17 cellular contexts compared by ENCODE assay signal in the genomic region with DNA sequence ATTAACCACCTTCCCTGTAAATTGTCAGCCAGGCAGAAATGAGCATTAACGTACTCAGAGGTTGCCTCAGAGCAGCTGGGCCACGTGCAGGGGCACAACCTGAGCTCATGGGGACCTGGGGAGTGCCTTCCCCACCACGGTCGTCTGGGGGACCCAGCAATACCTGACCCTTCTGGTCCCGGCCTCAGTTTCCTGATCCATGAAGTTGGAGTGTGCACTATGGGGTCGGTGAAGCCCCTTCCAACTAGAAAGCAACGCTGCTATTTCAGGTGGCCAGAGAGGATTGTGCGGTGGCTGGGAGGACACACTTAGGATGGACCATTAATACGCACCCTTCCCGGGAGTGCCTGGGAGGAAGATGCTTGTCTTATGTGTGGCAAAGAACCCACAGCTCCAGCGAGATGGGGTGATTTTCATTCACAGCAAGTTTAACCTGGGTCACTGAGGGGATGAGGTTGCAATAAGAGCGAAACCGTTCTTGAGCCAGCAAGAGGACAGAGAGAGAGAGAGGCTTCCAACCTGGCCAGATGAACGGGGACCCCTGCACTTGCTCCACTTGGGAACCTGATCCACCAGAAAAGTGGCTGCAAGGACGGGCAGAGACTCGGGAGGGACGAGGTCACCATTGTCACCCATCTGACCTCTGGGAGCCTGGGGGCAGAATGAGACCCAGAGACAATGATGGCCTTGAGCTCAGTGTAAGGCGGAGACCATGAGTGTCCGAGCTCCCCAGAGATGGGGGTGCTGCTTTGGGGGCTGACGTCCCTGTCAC. TPM values are rescaled to one million over a fixed set of nuclear protein-coding genes. Genes with fewer than 3 reads are reported as not detected.
A peak's percentile ranks its signal among the peaks of the same experiment; 100 is the strongest.
DNase-seq lines count a peak whose midpoint lies in the region; ATAC-seq and TF ChIP-seq lines count a peak whose summit lies in the region.
"Had no signal": no experiment of that assay in that cellular context is flagged by ENCODE, and none has a peak within 500 bp of the region (broad histone marks: within the 10 kb centered on the region; RNA-seq: fewer than 3 reads in every experiment).

No MANE protein-coding gene starts in this region.

- no peak for ATAC-seq in Panc1

- no peaks in the 10 kb centered on the region for H3K4me1 Mint-ChIP-seq in activated CD4-positive, alpha-beta memory T cell treated with anti-CD3 and anti-CD28 coated beads, Interleukin-2, amount 10 ng/mL, durations not matched to agents 7 days and 5 days
- no peaks in the 10 kb centered on the region for H3K4me1 Mint-ChIP-seq in activated CD4-positive, alpha-beta memory T cell treated with anti-CD3 and anti-CD28 coated beads for 36 hours (ENCODE audit: low read depth)

- H3K36me3 Mint-ChIP-seq in activated CD4-positive, alpha-beta memory T cell treated with anti-CD3 and anti-CD28 coated beads, Interleukin-2, amount 10 ng/mL, durations not matched to agents 7 days and 5 days (ENCODE audit: low read depth) = no peaks in the 10 kb centered on the region
- H3K36me3 Mint-ChIP-seq in activated CD4-positive, alpha-beta memory T cell treated with anti-CD3 and anti-CD28 coated beads for 36 hours = no peaks in the 10 kb centered on the region

- no peaks in the 10 kb centered on the region for H3K36me3 ChIP-seq in Panc1 (ENCODE audit: control insufficient read depth, insufficient read depth, low read length)

- DNase-seq in activated CD4-positive, alpha-beta memory T cell treated with anti-CD3 and anti-CD28 coated beads, Interleukin-2, amount 10 ng/mL, durations not matched to agents 7 days and 5 days = peak; percentile 6
- DNase-seq in activated CD4-positive, alpha-beta memory T cell treated with anti-CD3 and anti-CD28 coated beads for 36 hours = no peak
- DNase-seq in Panc1 (ENCODE audit: low read depth, low spot score) (no peak), islet precursor cell (peak; percentile 40), posterior vena cava (ENCODE audit: low spot score) (peak; percentile 67), NOMO-1 (lab: John Stamatoyannopoulos, UW; ENCODE audit: unreplicated experiment in 2 of 2) (no peak), cerebellar cortex (ENCODE audit: low spot score) (no peak), T-helper 9 cell (no peak)
- DNase-seq: C1 segment of cervical spinal cord; Calu3; CD4-positive, alpha-beta T cell; DMS 273 treated with DMSO at 0.1 percent for 48 hours; HCEC 1CT; HFFc6 had no signal

- TF ChIP-seq CTCF in Panc1 (IDR thresholded peaks at IDR 0.05) = no peak

- intact Hi-C loops in activated CD4-positive, alpha-beta memory T cell treated with anti-CD3 and anti-CD28 coated beads for 36 hours (cut with micrococcal nuclease) = no loop called here
- intact Hi-C loops in Panc1 (cut with micrococcal nuclease; ENCODE audit: unreplicated experiment) = no loop called here
- intact Hi-C loops in posterior vena cava (cut with DNase I) = no loop called here

- in situ Hi-C loops in Panc1 (cut with HindIII; ENCODE audit: low pct_unique_long_range_greater_than_20kb, low sequenced_read_pairs) = no loop called here

- no peaks in the 10 kb centered on the region for H3K9me3 ChIP-seq in Panc1 (ENCODE audit: control insufficient read depth, insufficient read depth, low read depth, low read length)

- no peak overlapping the region for H3K27ac Mint-ChIP-seq in activated CD4-positive, alpha-beta memory T cell treated with anti-CD3 and anti-CD28 coated beads, Interleukin-2, amount 10 ng/mL, durations not matched to agents 7 days and 5 days
- no peak overlapping the region for H3K27ac Mint-ChIP-seq in activated CD4-positive, alpha-beta memory T cell treated with anti-CD3 and anti-CD28 coated beads for 36 hours
- H3K27ac Mint-ChIP-seq: CD4-positive, alpha-beta T cell; HFFc6 had no signal

- H3K4me3 Mint-ChIP-seq in activated CD4-positive, alpha-beta memory T cell treated with anti-CD3 and anti-CD28 coated beads, Interleukin-2, amount 10 ng/mL, durations not matched to agents 7 days and 5 days = no peak overlapping the region
- H3K4me3 Mint-ChIP-seq in activated CD4-positive, alpha-beta memory T cell treated with anti-CD3 and anti-CD28 coated beads for 36 hours = no peak overlapping the region
- H3K4me3 Mint-ChIP-seq: CD4-positive, alpha-beta T cell; HFFc6 had no signal

- BruUV-seq in Panc1 (replicated peaks; lab: Mats Ljungman, UMichigan) = no TSS peak

- peaks cover 4% of the 10 kb centered on the region for H3K27me3 Mint-ChIP-seq in activated CD4-positive, alpha-beta memory T cell treated with anti-CD3 and anti-CD28 coated beads, Interleukin-2, amount 10 ng/mL, durations not matched to agents 7 days and 5 days
- H3K27me3 Mint-ChIP-seq in activated CD4-positive, alpha-beta memory T cell treated with anti-CD3 and anti-CD28 coated beads for 36 hours = peaks cover 4% of the 10 kb centered on the region

- peaks cover 39% of the 10 kb centered on the region for H3K4me1 ChIP-seq in Panc1 (ENCODE audit: control insufficient read depth, insufficient read depth, low read length)

- CTCF ChIA-PET in activated CD4-positive, alpha-beta memory T cell treated with anti-CD3 and anti-CD28 coated beads, Interleukin-2, amount 10 ng/mL, durations not matched to agents 7 days and 5 days (lab: Charles Lee) = no interaction called here
- CTCF ChIA-PET in activated CD4-positive, alpha-beta memory T cell treated with anti-CD3 and anti-CD28 coated beads for 36 hours (lab: Charles Lee) = no interaction called here
- CTCF ChIA-PET in Panc1 (lab: Charles Lee) = no interaction called here

- POLR2A ChIA-PET in activated CD4-positive, alpha-beta memory T cell treated with anti-CD3 and anti-CD28 coated beads, Interleukin-2, amount 10 ng/mL, durations not matched to agents 7 days and 5 days (lab: Charles Lee) = no interaction called here
- POLR2A ChIA-PET in activated CD4-positive, alpha-beta memory T cell treated with anti-CD3 and anti-CD28 coated beads for 36 hours (lab: Charles Lee) = no interaction called here
- POLR2A ChIA-PET in Panc1 (lab: Charles Lee) = no interaction called here

- no peak overlapping the region for H3K4me3 ChIP-seq in Panc1 (ENCODE audit: low read depth in 2 of 2, low read length in 2 of 2)

- H3K27me3 ChIP-seq in Panc1 (ENCODE audit: control insufficient read depth, insufficient read depth, low read length) = no peaks in the 10 kb centered on the region

- no peaks in the 10 kb centered on the region for H3K9me3 Mint-ChIP-seq in activated CD4-positive, alpha-beta memory T cell treated with anti-CD3 and anti-CD28 coated beads, Interleukin-2, amount 10 ng/mL, durations not matched to agents 7 days and 5 days
- H3K9me3 Mint-ChIP-seq in activated CD4-positive, alpha-beta memory T cell treated with anti-CD3 and anti-CD28 coated beads for 36 hours = no peaks in the 10 kb centered on the region
- H3K9me3 Mint-ChIP-seq: CD4-positive, alpha-beta T cell; HFFc6 had no signal

- H3K27ac ChIP-seq in Panc1 (ENCODE audit: low read length) = peak overlapping the region; percentile 44; the same call in 1 of the 2 replicates
- H3K27ac ChIP-seq: 22Rv1 had no signal

RNA-seq across cellular contexts. Expression of a gene that starts 36.2 kb away (rescaled TPM):
- total RNA-seq in activated CD4-positive, alpha-beta memory T cell treated with anti-CD3 and anti-CD28 coated beads, Interleukin-2, amount 10 ng/mL, durations not matched to agents 7 days and 5 days = under 1 TPM; 0.48 to 0.58 TPM
- total RNA-seq in activated CD4-positive, alpha-beta memory T cell treated with anti-CD3 and anti-CD28 coated beads for 36 hours = 1 to 10 TPM; 4.2 to 5.4 TPM
- total RNA-seq in Panc1 (2021; ENCODE audit: unreplicated experiment) (17.8 TPM), posterior vena cava (1 to 10 TPM in 1 of 2 donors, under 1 TPM in 1; 0.88 to 5.3 TPM)
- polyA plus RNA-seq in Panc1 (2012; ENCODE audit: insufficient read length) = 30.6 TPM
- total RNA-seq: CD4-positive, alpha-beta T cell had no signal

RNA-seq across cellular contexts. Expression of a gene that starts 55.6 kb away (rescaled TPM):
- total RNA-seq in activated CD4-positive, alpha-beta memory T cell treated with anti-CD3 and anti-CD28 coated beads, Interleukin-2, amount 10 ng/mL, durations not matched to agents 7 days and 5 days = not detected
- total RNA-seq in activated CD4-positive, alpha-beta memory T cell treated with anti-CD3 and anti-CD28 coated beads for 36 hours = not detected
- total RNA-seq in Panc1 (2021; ENCODE audit: unreplicated experiment) (not detected), posterior vena cava (not detected)
- polyA plus RNA-seq in Panc1 (2012; ENCODE audit: insufficient read length) = not detected
- total RNA-seq: Calu3; CD4-positive, alpha-beta T cell; Daoy; H4; HFFc6 had no signal

Comparison
In these comparisons a context has a peak if more than half of its experiments do, and no peak if none do; other contexts are left out.
1. DNase-seq: peak in activated CD4-positive, alpha-beta memory T cell treated with anti-CD3 and anti-CD28 coated beads, Interleukin-2, amount 10 ng/mL, durations not matched to agents 7 days and 5 days (single experiment), islet precursor cell (single experiment) and posterior vena cava (single experiment); none in activated CD4-positive, alpha-beta memory T cell treated with anti-CD3 and anti-CD28 coated beads for 36 hours (single experiment), Panc1 (single experiment), NOMO-1 (0 of 2), cerebellar cortex (single experiment) and T-helper 9 cell (single experiment).